In genomic region chr7:136179829-136180721, GRCh38 we compare ENCODE assay signal across 17 cellular contexts.
"Had no signal": no experiment of that assay in that cellular context is flagged by ENCODE, and none has a peak within 500 bp of the region (broad histone marks: within the 10 kb centered on the region; RNA-seq: fewer than 3 reads in every experiment).

No MANE protein-coding gene starts in this region.

- H3K27me3 Mint-ChIP-seq: activated CD8-positive, alpha-beta T cell treated with anti-CD3 and anti-CD28 coated beads for 36 hours; T-cell had no signal

- H3K36me3 Mint-ChIP-seq: activated naive CD4-positive, alpha-beta T cell treated with anti-CD3 and anti-CD28 coated beads, Interleukin-2, amount 50 U/mL, for 72 hours had no signal

- H3K9me3 Mint-ChIP-seq: activated CD8-positive, alpha-beta T cell treated with anti-CD3 and anti-CD28 coated beads for 36 hours; nephron had no signal

- H3K27ac ChIP-seq: colonic mucosa, esophagus muscularis mucosa, psoas muscle, thyroid gland had no signal

- H3K4me1 Mint-ChIP-seq: nephron had no signal

- H3K27ac Mint-ChIP-seq: activated CD8-positive, alpha-beta T cell treated with anti-CD3 and anti-CD28 coated beads for 36 hours; activated T-cell treated with anti-CD3 and anti-CD28 coated beads, Interleukin-2, amount 50 U/mL, for 72 hours; nephron; T-cell had no signal

- H3K4me3 Mint-ChIP-seq: activated CD8-positive, alpha-beta T cell treated with anti-CD3 and anti-CD28 coated beads for 36 hours; activated T-cell treated with anti-CD3 and anti-CD28 coated beads, Interleukin-2, amount 50 U/mL, for 72 hours; nephron; T-cell had no signal

- DNase-seq: activated CD4-positive, alpha-beta T cell treated with anti-CD3 and anti-CD28 coated beads for 4 hours; activated CD8-positive, alpha-beta memory T cell treated with anti-CD3 and anti-CD28 coated beads, Interleukin-2, amount 50 U/mL, for 48 hours; activated CD8-positive, alpha-beta T cell treated with anti-CD3 and anti-CD28 coated beads for 36 hours; activated gamma-delta T cell; activated T-cell treated with anti-CD3 and anti-CD28 coated beads, Interleukin-2, amount 50 U/mL, for 72 hours; central memory CD4-positive, alpha-beta T cell; colonic mucosa; hippocampal formation; mesenchymal stem cell; psoas muscle; stimulated activated CD4-positive, alpha-beta T cell treated with anti-CD3 and anti-CD28 coated beads, Interleukin-1b, Interleukin-23, amount 100 ng/mL, for 48 hours; T-helper 9 cell; thyroid gland had no signal
